ENCODE assay signal across 8 cellular contexts in genomic region chr6:13395272-13396237, GRCh38.
DNase-seq lines count a peak whose midpoint lies in the region; ATAC-seq and TF ChIP-seq lines count a peak whose summit lies in the region.

No MANE protein-coding gene starts in this region.

- H3K9me3 ChIP-seq in ascending aorta = no peaks in the 10 kb centered on the region

- H3K4me1 ChIP-seq in ascending aorta = peaks cover 3 to 23% of the 10 kb centered on the region in 2 donors

- H3K4me1 Mint-ChIP-seq in activated naive CD8-positive, alpha-beta T cell treated with anti-CD3 and anti-CD28 coated beads, Interleukin-2, amount 50 U/mL, for 24 hours = peaks cover 20% of the 10 kb centered on the region

- H3K27ac Mint-ChIP-seq in activated naive CD8-positive, alpha-beta T cell treated with anti-CD3 and anti-CD28 coated beads, Interleukin-2, amount 50 U/mL, for 24 hours = no peak overlapping the region

- intact Hi-C loops in ascending aorta (cut with DNase I) = no loop called here

- no peaks in the 10 kb centered on the region for H3K27me3 Mint-ChIP-seq in activated naive CD8-positive, alpha-beta T cell treated with anti-CD3 and anti-CD28 coated beads, Interleukin-2, amount 50 U/mL, for 24 hours

- H3K4me3 Mint-ChIP-seq in activated naive CD8-positive, alpha-beta T cell treated with anti-CD3 and anti-CD28 coated beads, Interleukin-2, amount 50 U/mL, for 24 hours = no peak overlapping the region

- no peaks in the 10 kb centered on the region for H3K9me3 Mint-ChIP-seq in activated naive CD8-positive, alpha-beta T cell treated with anti-CD3 and anti-CD28 coated beads, Interleukin-2, amount 50 U/mL, for 24 hours

- H3K27ac ChIP-seq in ascending aorta = peak overlapping the region; percentile 25 to 66
- peak overlapping the region; percentile 10 for H3K27ac ChIP-seq in temporal lobe (ENCODE audit: low read depth, low read length)

- no peaks in the 10 kb centered on the region for H3K27me3 ChIP-seq in ascending aorta
- no peaks in the 10 kb centered on the region for H3K27me3 ChIP-seq in kidney epithelial cell (ENCODE audit: control insufficient read depth, insufficient read depth, low read length)

- TF ChIP-seq CTCF in GM13976 (IDR thresholded peaks at IDR 0.05; ENCODE audit: borderline replicate concordance, control extremely low read depth, extremely low read depth, insufficient read depth, missing control alignments) (no peak), LNCaP clone FGC (IDR thresholded peaks at IDR 0.05; ENCODE audit: control insufficient read depth, extremely low read depth, insufficient read depth) (no peak), ascending aorta (IDR thresholded peaks at IDR 0.05) (no peak), kidney epithelial cell (IDR thresholded peaks at IDR 0.05; ENCODE audit: insufficient read depth, low read length, poor library complexity, severe bottlenecking) (no peak)

- no peaks in the 10 kb centered on the region for H3K36me3 Mint-ChIP-seq in activated naive CD8-positive, alpha-beta T cell treated with anti-CD3 and anti-CD28 coated beads, Interleukin-2, amount 50 U/mL, for 24 hours (ENCODE audit: low read depth)

- in situ Hi-C loops in GM13976 (cut with MboI; ENCODE audit: low sequenced_read_pairs, unreplicated experiment) = no loop called here

- H3K4me3 ChIP-seq in LNCaP clone FGC (ENCODE audit: low read depth, low read length) = no peak overlapping the region
- H3K4me3 ChIP-seq in ascending aorta = no peak overlapping the region
- no peak overlapping the region for H3K4me3 ChIP-seq in kidney epithelial cell (ENCODE audit: low read depth, low read length)

- no peak for ATAC-seq in activated naive CD8-positive, alpha-beta T cell treated with anti-CD3 and anti-CD28 coated beads, Interleukin-2, amount 50 U/mL, for 24 hours
- no peak for ATAC-seq in HG02588 (IDR thresholded peaks at IDR 0.05; ENCODE audit: unreplicated experiment)

- DNase-seq in GM13976 (ENCODE audit: low spot score) (peak; percentile 65), LNCaP clone FGC (ENCODE audit: low read depth) (peak; percentile 82), ascending aorta (ENCODE audit: low spot score in 2 of 2) (peak in 1 of 2 donors; percentile 85), kidney epithelial cell (ENCODE audit: low read depth) (peak; percentile 25), NCI-H774 (lab: John Stamatoyannopoulos, UW) (no peak)
- no peak for DNase-seq in activated naive CD8-positive, alpha-beta T cell treated with anti-CD3 and anti-CD28 coated beads, Interleukin-2, amount 50 U/mL, for 24 hours

- H3K36me3 ChIP-seq in ascending aorta (no peaks in the 10 kb centered on the region), kidney epithelial cell (ENCODE audit: control insufficient read depth, insufficient read depth, low read length) (no peaks in the 10 kb centered on the region)

Comparison
In these comparisons a context has a peak if more than half of its experiments do, and no peak if none do; other contexts are left out.
1. DNase-seq: peak in GM13976 (single experiment), LNCaP clone FGC (single experiment) and kidney epithelial cell (single experiment); none in activated naive CD8-positive, alpha-beta T cell treated with anti-CD3 and anti-CD28 coated beads, Interleukin-2, amount 50 U/mL, for 24 hours (single experiment) and NCI-H774 (single experiment).